ENCODE assay signal across 8 cellular contexts in the genomic region with DNA sequence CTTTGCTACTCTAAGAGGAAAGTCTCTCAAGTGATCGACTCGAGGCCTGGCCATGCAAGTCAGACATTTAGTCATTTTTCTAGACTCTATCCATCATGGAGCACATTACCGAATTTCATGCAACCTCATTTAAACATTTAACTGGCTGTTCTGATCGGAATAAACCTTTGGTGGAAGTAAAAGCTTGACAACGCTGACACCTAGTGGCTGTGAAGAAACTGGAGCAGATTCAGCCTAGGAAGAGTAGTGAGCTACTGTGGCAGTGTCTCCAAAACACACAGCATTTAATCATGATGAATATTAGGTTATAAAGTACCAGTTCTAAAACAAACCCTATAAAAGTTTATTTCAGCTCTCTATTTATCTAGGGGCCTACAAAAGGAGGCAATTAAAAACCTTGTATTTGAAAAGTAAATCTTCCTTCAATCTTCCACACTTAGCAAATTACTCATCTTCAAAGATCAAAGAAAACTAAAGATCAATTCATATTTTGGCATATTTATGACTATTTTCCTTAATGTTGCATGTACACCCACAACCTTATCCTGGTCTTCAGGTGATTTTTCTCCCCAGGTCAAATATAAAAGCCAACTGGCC.
DNase-seq lines count a peak whose midpoint lies in the region; ATAC-seq, FAIRE-seq and TF ChIP-seq lines count a peak whose summit lies in the region.

No MANE protein-coding gene starts in this region.

- ATAC-seq in GM21360 (IDR thresholded peaks at IDR 0.05; ENCODE audit: unreplicated experiment) = peak; percentile 83

- peak; percentile 7 to 23 for DNase-seq in SHP77 (lab: John Stamatoyannopoulos, UW)
- no peak for DNase-seq in SHP77 treated with DMSO at 0.1 percent for 48 hours (lab: John Stamatoyannopoulos, UW)
- DNase-seq in HL-60 (ENCODE audit: low read depth in 1 of 2, low spot score in 1 of 2) = peak in 1 of 2 experiments; percentile 46
- peak; percentile 48 for DNase-seq in RCC 7860 (ENCODE audit: low spot score)
- peak; percentile 6 for DNase-seq in brain pericyte (ENCODE audit: low read depth, low spot score)
- peak; percentile 85 for DNase-seq in inferior parietal cortex (ENCODE audit: extremely low spot score)
- peak; percentile 33 for DNase-seq in stimulated activated CD8-positive, alpha-beta memory T cell treated with anti-CD3 and anti-CD28 coated beads, Interleukin-4, amount 100 ng/mL, for 48 hours

- FAIRE-seq in RCC 7860 (lab: Jason Lieb, UNC) = peak; percentile 63

- H3K4me3 ChIP-seq in HL-60 (replicated peaks; ENCODE audit: insufficient read depth, low read length) = no peak overlapping the region

- no peaks in the 10 kb centered on the region for H3K27me3 ChIP-seq in HL-60 (ENCODE audit: insufficient read depth, poor library complexity, severe bottlenecking)

- peak; percentile 54 for TF ChIP-seq CTCF in HL-60 (IDR thresholded peaks at IDR 0.05; ENCODE audit: insufficient read depth, low read length)

- no peak overlapping the region for H3K27ac ChIP-seq in HL-60 (replicated peaks)
